In the genomic region with DNA sequence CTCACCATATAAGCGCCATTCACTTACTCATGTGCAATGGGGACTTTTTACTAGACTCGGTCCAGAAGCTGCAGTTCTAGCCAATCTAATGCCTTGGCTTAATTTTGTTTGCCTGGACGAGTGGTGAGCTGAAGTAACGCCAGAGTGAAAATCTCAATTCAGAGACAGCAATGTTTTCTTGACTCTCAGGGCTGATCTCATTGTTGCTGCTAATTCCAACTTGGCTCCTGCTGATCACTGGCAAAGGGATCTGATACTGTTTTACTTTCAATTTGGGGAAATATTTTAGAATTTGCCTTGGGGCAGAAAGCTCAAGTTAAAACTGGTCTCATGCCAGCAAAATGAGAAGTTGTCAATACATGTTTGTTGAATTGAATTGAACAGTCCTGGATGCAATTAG, we compare ENCODE assay signal across 17 cellular contexts.
A peak's percentile ranks its signal among the peaks of the same experiment; 100 is the strongest.
DNase-seq lines count a peak whose midpoint lies in the region; ATAC-seq and TF ChIP-seq lines count a peak whose summit lies in the region.
"Had no signal": no experiment of that assay in that cellular context is flagged by ENCODE, and none has a peak within 500 bp of the region (broad histone marks: within the 10 kb centered on the region; RNA-seq: fewer than 3 reads in every experiment).

No MANE protein-coding gene starts in this region.

- DNase-seq in AG08396 (ENCODE audit: low spot score) = peak; percentile 4
- peak; percentile 71 for DNase-seq in NCI-H1105 treated with DMSO at 0.1 percent for 48 hours (lab: John Stamatoyannopoulos, UW)
- peak; percentile 53 for DNase-seq in choroid plexus epithelial cell (ENCODE audit: low read depth)
- peak; percentile 25 for DNase-seq in iris pigment epithelial cell (ENCODE audit: low read depth)
- DNase-seq in effector memory CD4-positive, alpha-beta T cell = no peak
- DNase-seq in SHP77 (lab: John Stamatoyannopoulos, UW) = no peak
- DNase-seq: activated CD4-positive, alpha-beta T cell treated with anti-CD3 and anti-CD28 coated beads, Interleukin-2, amount 10 ng/mL, durations not matched to agents 7 days and 5 days; activated T-cell treated with anti-CD3 and anti-CD28 coated beads, Interleukin-2, amount 50 U/mL, for 72 hours; AML-193; immature natural killer cell; NCI-H187; ovary; SHP77 treated with DMSO at 0.1 percent for 48 hours; spleen had no signal

- no peaks in the 10 kb centered on the region for H3K27me3 ChIP-seq in effector memory CD4-positive, alpha-beta T cell (replicated peaks; ENCODE audit: control insufficient read depth, insufficient read depth, low read length, poor library complexity, severe bottlenecking)
- H3K27me3 ChIP-seq: ovary, spleen had no signal

- TF ChIP-seq CTCF in choroid plexus epithelial cell (conservative IDR thresholded peaks at IDR 0.05; ENCODE audit: low read depth, low read length) = no peak

- H3K4me3 ChIP-seq in choroid plexus epithelial cell (ENCODE audit: low read depth, low read length) = no peak overlapping the region
- no peak overlapping the region for H3K4me3 ChIP-seq in effector memory CD4-positive, alpha-beta T cell (ENCODE audit: insufficient read depth, low read depth, low read length, poor library complexity, severe bottlenecking)
- H3K4me3 ChIP-seq: GM23338, ovary, spleen had no signal

- H3K4me1 ChIP-seq in effector memory CD4-positive, alpha-beta T cell (ENCODE audit: control insufficient read depth, insufficient read depth, low read length, poor library complexity, severe bottlenecking) = no peaks in the 10 kb centered on the region
- H3K4me1 ChIP-seq: spleen had no signal

- no peaks in the 10 kb centered on the region for H3K36me3 ChIP-seq in effector memory CD4-positive, alpha-beta T cell (ENCODE audit: control insufficient read depth, insufficient read depth, low read length)
- H3K36me3 ChIP-seq: ovary, spleen had no signal

- ATAC-seq in GM21423 (IDR thresholded peaks at IDR 0.05; ENCODE audit: unreplicated experiment) (no peak), HG03520 (IDR thresholded peaks at IDR 0.05; ENCODE audit: unreplicated experiment) (no peak)
- ATAC-seq: activated T-cell treated with anti-CD3 and anti-CD28 coated beads, Interleukin-2, amount 50 U/mL, for 72 hours; GM23338 had no signal

- no peak overlapping the region for H3K27ac ChIP-seq in effector memory CD4-positive, alpha-beta T cell (ENCODE audit: insufficient read depth, low read length, poor library complexity, severe bottlenecking)
- H3K27ac ChIP-seq: ovary, spleen had no signal

- no peaks in the 10 kb centered on the region for H3K9me3 ChIP-seq in effector memory CD4-positive, alpha-beta T cell (ENCODE audit: control insufficient read depth, low read length)
- H3K9me3 ChIP-seq: ovary, spleen had no signal

Comparison
In these comparisons a context has a peak if more than half of its experiments do, and no peak if none do; other contexts are left out.
1. DNase-seq: peak in AG08396 (single experiment), NCI-H1105 treated with DMSO at 0.1 percent for 48 hours (single experiment), choroid plexus epithelial cell (single experiment) and iris pigment epithelial cell (single experiment); none in effector memory CD4-positive, alpha-beta T cell (0 of 3) and SHP77 (0 of 2).